ENCODE assay signal across 1 cellular context in the genomic region with DNA sequence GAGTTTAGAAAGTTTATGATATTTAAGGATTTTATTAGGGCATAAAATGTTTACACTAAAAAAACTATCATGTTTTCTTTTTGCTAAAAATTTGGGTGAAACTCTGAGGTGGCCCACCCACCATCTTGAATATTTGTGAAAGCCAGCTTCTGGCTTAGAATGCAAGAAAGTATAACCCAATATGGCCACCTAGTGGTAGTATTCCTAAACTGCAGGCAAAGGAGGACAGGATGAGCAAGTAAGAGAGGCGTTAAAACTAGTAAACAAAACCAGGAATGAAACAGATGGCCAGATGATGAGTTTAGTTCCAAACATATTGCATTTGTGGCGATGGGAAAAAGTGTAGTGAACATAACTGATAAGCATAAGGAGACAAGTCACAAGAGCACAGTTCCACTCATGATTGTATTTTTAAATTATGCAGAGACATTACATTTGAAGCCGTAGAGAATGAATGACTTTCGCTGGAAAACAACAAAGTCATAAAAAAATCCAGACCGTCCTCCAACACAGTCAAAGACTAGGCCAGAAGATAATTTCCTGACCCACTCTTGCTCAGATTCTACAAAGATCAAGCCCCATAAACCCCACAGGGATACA.
TF ChIP-seq lines count a peak whose summit lies in the region.

No MANE protein-coding gene starts in this region.

TF ChIP-seq in WTC11, 78 proteins besides CTCF, POLR2A, EP300 and RAD21 (continued from another document):
- no peak for TF ChIP-seq AFF4 (CRISPR knock-in tag; IDR thresholded peaks at IDR 0.05; ENCODE audit: borderline replicate concordance)
- TF ChIP-seq, protein P1, sequence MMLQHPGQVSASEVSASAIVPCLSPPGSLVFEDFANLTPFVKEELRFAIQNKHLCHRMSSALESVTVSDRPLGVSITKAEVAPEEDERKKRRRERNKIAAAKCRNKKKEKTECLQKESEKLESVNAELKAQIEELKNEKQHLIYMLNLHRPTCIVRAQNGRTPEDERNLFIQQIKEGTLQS (CRISPR knock-in tag; conservative IDR thresholded peaks at IDR 0.05), result no peak
- TF ChIP-seq ATF2 (CRISPR knock-in tag; IDR thresholded peaks at IDR 0.05; ENCODE audit: borderline replicate concordance, low read depth), result no peak
- no peak for TF ChIP-seq USF1 (CRISPR knock-in tag; IDR thresholded peaks at IDR 0.05)
- no peak for TF ChIP-seq GABPB1 (CRISPR knock-in tag; IDR thresholded peaks at IDR 0.05)
